ENCODE assay signal across 1 cellular context in genomic region chr17:61414936-61415251, GRCh38.
TF ChIP-seq lines count a peak whose summit lies in the region.

No MANE protein-coding gene starts in this region.

TF ChIP-seq in SK-N-SH, 30 proteins besides CTCF, POLR2A, EP300 and RAD21 (continued from another document):
- TF ChIP-seq ZBTB33 (IDR thresholded peaks at IDR 0.05; ENCODE audit: borderline replicate concordance, low read depth) = no peak
TF ChIP-seq in SK-N-SH: peak in this region for 0.
